ENCODE assay signal across 7 cellular contexts in genomic region chrX:43963726-43964125, GRCh38. TPM values are rescaled to one million over a fixed set of nuclear protein-coding genes. Genes with fewer than 3 reads are reported as not detected.
"Had no signal": no experiment of that assay in that cellular context is flagged by ENCODE, and none has a peak within 500 bp of the region (broad histone marks: within the 10 kb centered on the region; RNA-seq: fewer than 3 reads in every experiment).

No MANE protein-coding gene starts in this region.

- H3K4me3 ChIP-seq: GM23248, K562 had no signal

- H3K27ac Mint-ChIP-seq: H9 had no signal

- DNase-seq: GM23248, GOT3, H9, HCEC 1CT, IMR-90 had no signal

- H3K4me3 Mint-ChIP-seq: H9 had no signal

- ATAC-seq: K562 had no signal

- H3K27ac ChIP-seq: GM23248 had no signal

RNA-seq across cellular contexts. Expression of gene NDP, which starts 9.5 kb away (rescaled TPM):
- total RNA-seq: H9, HT-29, K562 had no signal
- polyA plus RNA-seq: K562 had no signal
